In the genomic region with DNA sequence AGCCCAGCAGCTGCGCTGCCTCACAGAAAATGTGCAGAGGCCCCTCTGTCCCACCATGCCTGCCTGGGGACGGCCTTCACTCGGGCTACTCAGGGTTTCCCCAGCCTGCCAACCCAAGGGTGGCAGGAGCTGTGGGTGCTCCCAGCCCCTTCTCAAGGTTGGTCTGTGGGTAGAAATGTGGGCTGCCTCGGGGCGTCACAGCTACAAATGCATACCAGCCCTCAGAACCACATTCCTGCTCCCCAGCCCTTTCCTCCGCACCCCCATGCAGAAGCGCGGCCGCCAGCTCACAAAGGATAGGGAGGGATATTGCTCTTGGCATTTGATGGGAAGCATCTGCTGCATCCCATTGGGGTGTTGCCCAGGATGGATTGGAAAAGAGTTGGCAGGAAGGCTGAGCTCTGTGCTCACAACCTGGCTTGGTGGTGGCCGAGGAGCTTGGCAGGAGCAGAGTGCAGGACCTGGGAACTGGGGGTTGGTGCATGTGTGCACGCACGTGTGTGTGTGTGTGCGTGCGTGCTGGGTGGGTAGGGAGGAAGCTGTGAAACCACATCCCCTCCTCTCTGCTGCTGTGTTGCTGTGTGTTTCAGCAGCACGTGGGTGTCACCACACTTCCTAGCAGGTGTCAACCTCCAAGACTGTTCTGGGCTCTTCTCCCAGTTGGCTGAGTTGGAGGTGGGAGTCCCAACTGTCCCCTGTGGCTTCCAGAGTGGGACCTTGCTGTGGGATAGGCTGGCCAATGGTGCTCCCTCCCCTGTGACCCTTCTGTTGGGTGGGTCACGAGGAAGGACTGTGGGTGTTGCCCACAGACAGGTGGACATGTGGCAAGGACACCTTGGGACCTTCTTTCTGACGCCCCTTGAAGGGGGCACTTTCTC, we compare ENCODE assay signal across 8 cellular contexts.
DNase-seq lines count a peak whose midpoint lies in the region; ATAC-seq lines count a peak whose summit lies in the region.

No MANE protein-coding gene starts in this region.

- peaks cover 89 to 97% (median 97%) of the 10 kb centered on the region in 3 donors for H3K4me1 Mint-ChIP-seq in CD8-positive, alpha-beta memory T cell

- no peaks in the 10 kb centered on the region for H3K27me3 ChIP-seq in CD8-positive, alpha-beta memory T cell (ENCODE audit: insufficient read depth, low read length, poor library complexity, severe bottlenecking)

- peaks cover 99% of the 10 kb centered on the region for H3K4me1 ChIP-seq in CD8-positive, alpha-beta memory T cell (ENCODE audit: insufficient read depth, low read length)

- H3K9me3 Mint-ChIP-seq in CD8-positive, alpha-beta memory T cell: no peaks in the 10 kb centered on the region

- DNase-seq in CD8-positive, alpha-beta memory T cell: peak; percentile 72 to 96 (median 94)
- DNase-seq in NCI-H446 treated with DMSO at 0.1 percent for 48 hours (lab: John Stamatoyannopoulos, UW) (peak; percentile 96), left ventricle myocardium superior (peak; percentile 77), 8988T (no peak), NCI-H1436 (lab: John Stamatoyannopoulos, UW) (no peak)
- DNase-seq in activated effector memory CD4-positive, alpha-beta T cell treated with anti-CD3 and anti-CD28 coated beads, Interleukin-2, amount 50 U/mL, for 16 hours: peak; percentile 92
- peak; percentile 85 for DNase-seq in stimulated activated CD4-positive, alpha-beta T cell treated with anti-CD3 and anti-CD28 coated beads, Interleukin-4, amount 100 ng/mL, for 24 hours

- H3K27ac Mint-ChIP-seq in CD8-positive, alpha-beta memory T cell: peak overlapping the region; percentile 87 to 100 (median 98)

- intact Hi-C loops in left ventricle myocardium superior (cut with micrococcal nuclease): no loop called here

- H3K4me3 Mint-ChIP-seq in CD8-positive, alpha-beta memory T cell: peak overlapping the region; percentile 68 to 84 (median 81)

- POLR2A ChIA-PET in CD8-positive, alpha-beta memory T cell (lab: Charles Lee): interaction anchor here (0.5 to 5.9 kb wide), 27 partner anchors 8 to 708 kb away, joined by 3 to 100 read pairs (median 5); partner anchors contain the start of genes TMC8 and TNRC6C

- peaks cover 0 to 5% of the 10 kb centered on the region in 2 donors for H3K27me3 Mint-ChIP-seq in CD8-positive, alpha-beta memory T cell

- H3K27ac ChIP-seq in CD8-positive, alpha-beta memory T cell (ENCODE audit: low read depth, low read length): peak overlapping the region; percentile 71

- ATAC-seq in GM21515 (IDR thresholded peaks at IDR 0.05; ENCODE audit: unreplicated experiment) (peak; percentile 36), left ventricle myocardium superior (peak; percentile 59)

- H3K9me3 ChIP-seq in CD8-positive, alpha-beta memory T cell (ENCODE audit: low read length): no peaks in the 10 kb centered on the region

- no peaks in the 10 kb centered on the region for H3K36me3 ChIP-seq in CD8-positive, alpha-beta memory T cell (ENCODE audit: insufficient read depth, low read length)

- CTCF ChIA-PET in CD8-positive, alpha-beta memory T cell (lab: Charles Lee): interaction anchor here (0.8 to 6.1 kb wide), 24 partner anchors 8 to 169 kb away, joined by 3 to 74 read pairs (median 6); no protein-coding TSS in a partner anchor

- peaks cover 0 to 17% (median 0%) of the 10 kb centered on the region in 3 donors for H3K36me3 Mint-ChIP-seq in CD8-positive, alpha-beta memory T cell

- peak overlapping the region; percentile 66 for H3K4me3 ChIP-seq in CD8-positive, alpha-beta memory T cell (ENCODE audit: low read length)

Comparison
In these comparisons a context has a peak if more than half of its experiments do, and no peak if none do; other contexts are left out.
1. DNase-seq: peak in CD8-positive, alpha-beta memory T cell (5 of 5), NCI-H446 treated with DMSO at 0.1 percent for 48 hours (single experiment), activated effector memory CD4-positive, alpha-beta T cell treated with anti-CD3 and anti-CD28 coated beads, Interleukin-2, amount 50 U/mL, for 16 hours (single experiment), left ventricle myocardium superior (single experiment) and stimulated activated CD4-positive, alpha-beta T cell treated with anti-CD3 and anti-CD28 coated beads, Interleukin-4, amount 100 ng/mL, for 24 hours (single experiment); none in 8988T (single experiment) and NCI-H1436 (single experiment).